9 cellular contexts compared by ENCODE assay signal in genomic region chr7:88835147-88835728, GRCh38. TPM values are rescaled to one million over a fixed set of nuclear protein-coding genes. Genes with fewer than 3 reads are reported as not detected.
DNase-seq lines count a peak whose midpoint lies in the region; ATAC-seq, FAIRE-seq and TF ChIP-seq lines count a peak whose summit lies in the region.
"Had no signal": no experiment of that assay in that cellular context is flagged by ENCODE, and none has a peak within 500 bp of the region (broad histone marks: within the 10 kb centered on the region; RNA-seq: fewer than 3 reads in every experiment).

No MANE protein-coding gene starts in this region.

- H3K4me1 ChIP-seq in body of pancreas (no peaks in the 10 kb centered on the region), suprapubic skin (no peaks in the 10 kb centered on the region)

- peak; percentile 95 for ATAC-seq in HG02884 (IDR thresholded peaks at IDR 0.05; ENCODE audit: unreplicated experiment)
- no peak for ATAC-seq in body of pancreas

- H3K36me3 ChIP-seq in body of pancreas (replicated peaks in 1 of 2; ENCODE audit: insufficient read depth in 1 of 2, low read depth in 2 of 2): no peaks in the 10 kb centered on the region
- H3K36me3 ChIP-seq in suprapubic skin: no peaks in the 10 kb centered on the region

- H3K9me3 ChIP-seq in body of pancreas (no peaks in the 10 kb centered on the region), suprapubic skin (no peaks in the 10 kb centered on the region)

- 34 to 35% methylated on average over 3 of the region's 3 CpGs for WGBS in body of pancreas, 2 donors
- 34% methylated on average over 3 of the region's 3 CpGs for WGBS in suprapubic skin

- TF ChIP-seq POLR2A in body of pancreas (IDR thresholded peaks at IDR 0.05): no peak
- TF ChIP-seq POLR2A in suprapubic skin (IDR thresholded peaks at IDR 0.05): no peak

- intact Hi-C loops in body of pancreas (cut with DNase I): no loop called here

- H3K27me3 ChIP-seq in body of pancreas (no peaks in the 10 kb centered on the region), suprapubic skin (no peaks in the 10 kb centered on the region)

- peak; percentile 79 for DNase-seq in ACHN
- DNase-seq in GM18507 (ENCODE audit: extremely low spot score, insufficient read length, low read depth): no peak
- DNase-seq in NCI-H2081 treated with DMSO at 0.1 percent for 48 hours (lab: John Stamatoyannopoulos, UW): peak; percentile 42
- peak in 2 of 4 donors; percentile 12 to 24 for DNase-seq in body of pancreas
- peak; percentile 3 for DNase-seq in non-pigmented ciliary epithelial cell (ENCODE audit: low read depth)
- DNase-seq in suprapubic skin (ENCODE audit: low spot score in 2 of 2): no peak
- no peak for DNase-seq in cerebellar nuclear complex (lab: John Stamatoyannopoulos, UW)

- FAIRE-seq in GM18507 (lab: Jason Lieb, UNC): peak; percentile 81
- FAIRE-seq: endometrium had no signal

- TF ChIP-seq EP300 in suprapubic skin (IDR thresholded peaks at IDR 0.05): no peak

- H3K27ac ChIP-seq in body of pancreas (no peak overlapping the region), suprapubic skin (no peak overlapping the region)

- H3K4me3 ChIP-seq in body of pancreas (no peak overlapping the region), suprapubic skin (no peak overlapping the region)

- TF ChIP-seq CTCF in body of pancreas (IDR thresholded peaks at IDR 0.05): peak; percentile 33 to 67 (median 51)
- TF ChIP-seq CTCF in suprapubic skin (IDR thresholded peaks at IDR 0.05): peak in 1 of 2 donors; percentile 18

- in situ Hi-C loops in ACHN (cut with HindIII; ENCODE audit: low pct_ligation_motif_present, low pct_unique_long_range_greater_than_20kb, low sequenced_read_pairs): no loop called here

RNA-seq across cellular contexts. Expression of gene TEX47, which starts 39.7 kb away (rescaled TPM):
- total RNA-seq in body of pancreas (not detected), suprapubic skin (not detected)

Comparison
In these comparisons a context has a peak if more than half of its experiments do, and no peak if none do; other contexts are left out.
1. DNase-seq: peak in ACHN (single experiment), NCI-H2081 treated with DMSO at 0.1 percent for 48 hours (single experiment) and non-pigmented ciliary epithelial cell (single experiment); none in GM18507 (single experiment), suprapubic skin (0 of 2) and cerebellar nuclear complex (0 of 2).